ENCODE assay signal across 9 cellular contexts in genomic region chr15:23497710-23498111, GRCh38. TPM values are rescaled to one million over a fixed set of nuclear protein-coding genes. Genes with fewer than 3 reads are reported as not detected.
A peak's percentile ranks its signal among the peaks of the same experiment; 100 is the strongest.
DNase-seq lines count a peak whose midpoint lies in the region; ATAC-seq and TF ChIP-seq lines count a peak whose summit lies in the region.
"Had no signal": no experiment of that assay in that cellular context is flagged by ENCODE, and none has a peak within 500 bp of the region (broad histone marks: within the 10 kb centered on the region; RNA-seq: fewer than 3 reads in every experiment).

No MANE protein-coding gene starts in this region.

- H3K4me1 ChIP-seq in cardiac muscle cell (ENCODE audit: low read depth): no peaks in the 10 kb centered on the region
- H3K4me1 ChIP-seq in transverse colon: no peaks in the 10 kb centered on the region
- no peaks in the 10 kb centered on the region for H3K4me1 ChIP-seq in mammary epithelial cell (ENCODE audit: insufficient read depth, low read length)

- H4K20me1 ChIP-seq in mammary epithelial cell (ENCODE audit: insufficient read depth, low read length): no peaks in the 10 kb centered on the region

- no TSS peak for BruUV-seq in mammary epithelial cell (replicated peaks; lab: Mats Ljungman, UMichigan)

- no peak overlapping the region for H2AFZ ChIP-seq in mammary epithelial cell (ENCODE audit: low read depth, low read length)

- H3K4me3 ChIP-seq in cardiac muscle cell (no peak overlapping the region), epithelial cell of esophagus (ENCODE audit: low read length) (no peak overlapping the region), transverse colon (no peak overlapping the region), mammary epithelial cell (replicated peaks in 1 of 3; ENCODE audit: insufficient read depth in 1 of 3, low read depth in 2 of 3, low read length in 3 of 3) (no peak overlapping the region)

- TF ChIP-seq CTCF in cardiac muscle cell (IDR thresholded peaks at IDR 0.05; ENCODE audit: low read depth, low read length) (peak; percentile 35), epithelial cell of esophagus (IDR thresholded peaks at IDR 0.05; ENCODE audit: insufficient read depth, low read depth, low read length, missing control alignments) (peak; percentile 10), transverse colon (IDR thresholded peaks at IDR 0.05) (peak in 3 of 5 experiments; percentile 24 to 37 (median 26)), mammary epithelial cell (conservative IDR thresholded peaks at IDR 0.05 in 1 of 2, IDR thresholded peaks at IDR 0.05 in 1 of 2; ENCODE audit: extremely low read depth in 1 of 2, insufficient read depth in 1 of 2, low read depth in 1 of 2, low read length in 2 of 2) (peak in 1 of 2 donors; percentile 43)

- in situ Hi-C loops in transverse colon (cut with MboI; ENCODE audit: low pct_ligation_motif_present in 1 of 4, low pct_unique_long_range_greater_than_20kb in 1 of 4, low sequenced_read_pairs in 3 of 4): no loop called here
- in situ Hi-C loops in mammary epithelial cell (cut with MboI; ENCODE audit: low sequenced_read_pairs in 2 of 2): no loop called here

- H3K9ac ChIP-seq in mammary epithelial cell (ENCODE audit: insufficient read depth, low read length): no peak overlapping the region

- H3K9me3 ChIP-seq in cardiac muscle cell (ENCODE audit: low read depth) (no peaks in the 10 kb centered on the region), transverse colon (no peaks in the 10 kb centered on the region), mammary epithelial cell (replicated peaks; ENCODE audit: insufficient read depth, low read length) (peaks cover 3% of the 10 kb centered on the region)

- CTCF ChIA-PET in mammary epithelial cell (lab: Charles Lee; ENCODE audit: low non-redundant PET): interaction anchor here (0.6 kb wide), 1 partner anchor 1355 kb away, joined by 5 read pairs; no protein-coding TSS in a partner anchor

- no peaks in the 10 kb centered on the region for H3K27me3 ChIP-seq in cardiac muscle cell
- no peaks in the 10 kb centered on the region for H3K27me3 ChIP-seq in transverse colon
- no peaks in the 10 kb centered on the region for H3K27me3 ChIP-seq in mammary epithelial cell (ENCODE audit: insufficient read depth, low read length)

- TF ChIP-seq POLR2A in transverse colon (IDR thresholded peaks at IDR 0.05): no peak

- H3K79me2 ChIP-seq in mammary epithelial cell (ENCODE audit: insufficient read depth, low read length): no peaks in the 10 kb centered on the region

- H3K36me3 ChIP-seq in cardiac muscle cell (no peaks in the 10 kb centered on the region), transverse colon (no peaks in the 10 kb centered on the region), mammary epithelial cell (ENCODE audit: insufficient read depth, low read length) (no peaks in the 10 kb centered on the region)

- dilution Hi-C loops in mammary epithelial cell (cut with HindIII; ENCODE audit: low sequenced_read_pairs): no loop called here

- no peak for TF ChIP-seq EP300 in transverse colon (IDR thresholded peaks at IDR 0.05; ENCODE audit: low read depth)

- no peak for ATAC-seq in left ventricle myocardium superior

- H3K4me2 ChIP-seq in mammary epithelial cell (ENCODE audit: insufficient read depth, low read depth, low read length): no peak overlapping the region

- intact Hi-C loops in left ventricle myocardium superior (cut with micrococcal nuclease): no loop called here
- intact Hi-C loops in transverse colon (cut with DNase I; ENCODE audit: low total_unique reads): no loop called here
- intact Hi-C loops in mammary epithelial cell (cut with micrococcal nuclease): no loop called here

- WGBS in transverse colon (ENCODE audit: low coverage in 1 of 2), 2 donors: 0 to 2% methylated on average over 1 to 2 of the region's 2 CpGs
- 0% methylated on average over 2 of the region's 2 CpGs for WGBS in mammary epithelial cell (ENCODE audit: low coverage, missing lambda C conversion rate)

- H3K27ac ChIP-seq in cardiac muscle cell (no peak overlapping the region), transverse colon (no peak overlapping the region), mammary epithelial cell (ENCODE audit: insufficient read depth, low read depth, low read length) (no peak overlapping the region)

- DNase-seq in cardiac muscle cell (ENCODE audit: low read depth in 1 of 2, low spot score in 1 of 2): peak; percentile 3 to 14
- DNase-seq in left ventricle myocardium superior: no peak
- peak; percentile 5 for DNase-seq in NCI-H774 (lab: John Stamatoyannopoulos, UW)
- no peak for DNase-seq in epithelial cell of esophagus (ENCODE audit: low read depth)
- DNase-seq in transverse colon: no peak
- DNase-seq in mammary epithelial cell: no peak
- no peak for DNase-seq in germinal center (ENCODE audit: low spot score)
- no peak for DNase-seq in NCI-H510A (lab: John Stamatoyannopoulos, UW)
- DNase-seq: DMS79 treated with DMSO at 0.1 percent for 48 hours had no signal

RNA-seq across cellular contexts. Expression of gene GOLGA6L2, which starts 50.7 kb away (rescaled TPM):
- total RNA-seq in cardiac muscle cell (not detected in 2 replicates), left ventricle myocardium superior (not detected), transverse colon (not detected), mammary epithelial cell (not detected)
- polyA plus RNA-seq in cardiac muscle cell (not detected in 2 replicates), mammary epithelial cell (not detected)
- not detected for polyA minus RNA-seq in mammary epithelial cell

Comparison
In these comparisons a context has a peak if more than half of its experiments do, and no peak if none do; other contexts are left out.
1. DNase-seq: peak in cardiac muscle cell (2 of 2) and NCI-H774 (single experiment); none in left ventricle myocardium superior (single experiment), epithelial cell of esophagus (single experiment), transverse colon (single experiment), mammary epithelial cell (single experiment), germinal center (single experiment) and NCI-H510A (single experiment).